In the genomic region with DNA sequence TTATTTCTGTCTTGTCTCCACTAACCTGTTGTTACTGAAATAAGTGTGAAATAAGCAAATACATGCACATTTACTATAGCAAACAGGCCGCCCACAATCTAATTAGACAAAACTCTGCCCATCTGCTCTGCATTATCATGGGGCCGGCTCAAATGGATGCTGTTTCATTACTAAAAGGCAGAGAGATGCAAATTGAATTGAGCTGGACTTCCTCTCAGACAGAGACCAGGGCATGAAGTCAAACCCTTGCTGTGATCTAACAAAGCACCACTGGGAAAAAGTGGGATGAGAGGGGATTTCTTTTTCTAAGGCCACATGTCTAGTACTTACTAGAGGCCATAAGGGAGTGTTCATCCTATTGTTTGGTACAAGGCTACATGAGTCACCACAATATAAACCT, we compare ENCODE assay signal across 30 cellular contexts.
DNase-seq lines count a peak whose midpoint lies in the region; ATAC-seq and TF ChIP-seq lines count a peak whose summit lies in the region.
"Had no signal": no experiment of that assay in that cellular context is flagged by ENCODE, and none has a peak within 500 bp of the region (broad histone marks: within the 10 kb centered on the region; RNA-seq: fewer than 3 reads in every experiment).

No MANE protein-coding gene starts in this region.

- no peaks in the 10 kb centered on the region for H3K27me3 ChIP-seq in osteoblast (ENCODE audit: insufficient read depth, low read length)
- H3K27me3 ChIP-seq in mammary epithelial cell (ENCODE audit: insufficient read depth, low read length) = no peaks in the 10 kb centered on the region
- H3K27me3 ChIP-seq: ovary, transverse colon had no signal

- H3K9ac ChIP-seq in mammary epithelial cell (ENCODE audit: insufficient read depth, low read length) = no peak overlapping the region
- H3K9ac ChIP-seq: GM23248 had no signal

- dilution Hi-C loops in mammary epithelial cell (cut with HindIII; ENCODE audit: low sequenced_read_pairs) = no loop called here

- 90% methylated on average over 2 of the region's 2 CpGs for WGBS in mammary epithelial cell (ENCODE audit: low coverage, missing lambda C conversion rate)

- H3K4me1 ChIP-seq in osteoblast (ENCODE audit: insufficient read depth, low read length) (no peaks in the 10 kb centered on the region), mammary epithelial cell (ENCODE audit: insufficient read depth, low read length) (no peaks in the 10 kb centered on the region)
- H3K4me1 ChIP-seq: lower lobe of right lung, SJCRH30, transverse colon had no signal

- POLR2A ChIA-PET in activated CD8-positive, alpha-beta T cell treated with anti-CD3 and anti-CD28 coated beads, Interleukin-2, amount 10 ng/mL, durations not matched to agents 7 days and 5 days (lab: Charles Lee) = no interaction called here

- in situ Hi-C loops in mammary epithelial cell (cut with MboI; ENCODE audit: low sequenced_read_pairs in 2 of 2) = no loop called here

- no peak overlapping the region for H3K27ac Mint-ChIP-seq in chondrocyte (ENCODE audit: unreplicated experiment)
- H3K27ac Mint-ChIP-seq in activated CD8-positive, alpha-beta T cell treated with anti-CD3 and anti-CD28 coated beads, Interleukin-2, amount 10 ng/mL, durations not matched to agents 7 days and 5 days = no peak overlapping the region
- H3K27ac Mint-ChIP-seq: activated CD4-positive, alpha-beta memory T cell treated with anti-CD3 and anti-CD28 coated beads for 36 hours; activated T-helper 17 cell treated with anti-CD3 and anti-CD28 coated beads, Interleukin-2, amount 50 U/mL, for 72 hours; CD4-positive, alpha-beta T cell; natural killer cell treated with Interleukin-12 subunit alpha and Interleukin-12 subunit beta and Interleukin-15 and Interleukin-18, amount 100 ng/mL, for 72 hours; T-helper 1 cell treated with Interleukin-12 subunit alpha and Interleukin-12 subunit beta and Interleukin-4 antibody, amounts not matched to agents 30 μg/mL and 1 μg/mL, for 36 hours had no signal

- H4K20me1 ChIP-seq in osteoblast (ENCODE audit: insufficient read depth, low read length) (no peaks in the 10 kb centered on the region), mammary epithelial cell (ENCODE audit: insufficient read depth, low read length) (no peaks in the 10 kb centered on the region)

- ATAC-seq in SK-N-SH treated with all-trans-retinoic acid at 6 μM for 48 hours = peak; percentile 93
- ATAC-seq in activated CD8-positive, alpha-beta T cell treated with anti-CD3 and anti-CD28 coated beads, Interleukin-2, amount 10 ng/mL, durations not matched to agents 7 days and 5 days = no peak
- ATAC-seq: activated T-helper 17 cell treated with anti-CD3 and anti-CD28 coated beads, Interleukin-2, amount 50 U/mL, for 72 hours; K562; lower lobe of right lung; mucosa of descending colon; natural killer cell treated with Interleukin-12 subunit alpha and Interleukin-12 subunit beta and Interleukin-15 and Interleukin-18, amount 100 ng/mL, for 72 hours; right cardiac atrium had no signal

- intact Hi-C loops in mammary epithelial cell (cut with micrococcal nuclease) = no loop called here

- no peaks in the 10 kb centered on the region for H3K4me1 Mint-ChIP-seq in chondrocyte (ENCODE audit: low read depth)
- H3K4me1 Mint-ChIP-seq in activated CD8-positive, alpha-beta T cell treated with anti-CD3 and anti-CD28 coated beads, Interleukin-2, amount 10 ng/mL, durations not matched to agents 7 days and 5 days (ENCODE audit: low read depth) = no peaks in the 10 kb centered on the region
- H3K4me1 Mint-ChIP-seq: activated T-helper 17 cell treated with anti-CD3 and anti-CD28 coated beads, Interleukin-2, amount 50 U/mL, for 72 hours had no signal

- no peaks in the 10 kb centered on the region for H3K36me3 Mint-ChIP-seq in chondrocyte (ENCODE audit: low read depth)
- no peaks in the 10 kb centered on the region for H3K36me3 Mint-ChIP-seq in activated CD8-positive, alpha-beta T cell treated with anti-CD3 and anti-CD28 coated beads, Interleukin-2, amount 10 ng/mL, durations not matched to agents 7 days and 5 days (ENCODE audit: low read depth)
- H3K36me3 Mint-ChIP-seq: activated CD4-positive, alpha-beta memory T cell treated with anti-CD3 and anti-CD28 coated beads for 36 hours; natural killer cell treated with Interleukin-12 subunit alpha and Interleukin-12 subunit beta and Interleukin-15 and Interleukin-18, amount 100 ng/mL, for 72 hours had no signal

- no peak for TF ChIP-seq CTCF in osteoblast (IDR thresholded peaks at IDR 0.05; ENCODE audit: extremely low read depth, low read depth, low read length)
- no peak for TF ChIP-seq CTCF in chondrocyte (IDR thresholded peaks at IDR 0.05)
- TF ChIP-seq CTCF in mammary epithelial cell (conservative IDR thresholded peaks at IDR 0.05 in 1 of 2, IDR thresholded peaks at IDR 0.05 in 1 of 2; ENCODE audit: extremely low read depth in 1 of 2, insufficient read depth in 1 of 2, low read depth in 1 of 2, low read length in 2 of 2) = no peak

- H3K36me3 ChIP-seq in osteoblast (ENCODE audit: insufficient read depth, low read length) = no peaks in the 10 kb centered on the region
- no peaks in the 10 kb centered on the region for H3K36me3 ChIP-seq in mammary epithelial cell (ENCODE audit: insufficient read depth, low read length)
- H3K36me3 ChIP-seq: lower lobe of right lung, ovary, SJCRH30, transverse colon had no signal

- H3K4me2 ChIP-seq in osteoblast (ENCODE audit: insufficient read depth, low read length) (no peak overlapping the region), mammary epithelial cell (ENCODE audit: insufficient read depth, low read depth, low read length) (no peak overlapping the region)

- no peak overlapping the region for H2AFZ ChIP-seq in osteoblast (ENCODE audit: low read length)
- H2AFZ ChIP-seq in mammary epithelial cell (ENCODE audit: low read depth, low read length) = no peak overlapping the region
- H2AFZ ChIP-seq: GM23248 had no signal

- no TSS peak for BruUV-seq in mammary epithelial cell (replicated peaks; lab: Mats Ljungman, UMichigan)

- DNase-seq in NCI-H1105 treated with DMSO at 0.1 percent for 48 hours (lab: John Stamatoyannopoulos, UW) = peak; percentile 35
- DNase-seq in NCI-H1105 (lab: John Stamatoyannopoulos, UW) = no peak
- peak; percentile 80 for DNase-seq in NCI-H345 (lab: John Stamatoyannopoulos, UW)
- peak; percentile 27 for DNase-seq in osteoblast (ENCODE audit: insufficient read length, low spot score, missing footprints)
- no peak for DNase-seq in chondrocyte (ENCODE audit: low spot score)
- no peak for DNase-seq in activated CD8-positive, alpha-beta T cell treated with anti-CD3 and anti-CD28 coated beads, Interleukin-2, amount 10 ng/mL, durations not matched to agents 7 days and 5 days
- no peak for DNase-seq in mammary epithelial cell
- DNase-seq: 8988T; activated CD4-positive, alpha-beta memory T cell treated with anti-CD3 and anti-CD28 coated beads for 36 hours; activated CD4-positive, CD25-positive, alpha-beta regulatory T cell treated with anti-CD3 and anti-CD28 coated beads, Interleukin-2, amount 50 U/mL, for 72 hours; activated CD8-positive, alpha-beta memory T cell treated with anti-CD3 and anti-CD28 coated beads, Interleukin-2, amount 50 U/mL, for 48 hours; activated naive CD4-positive, alpha-beta T cell treated with anti-CD3 and anti-CD28 coated beads, Interleukin-2, amount 50 U/mL, for 16 hours; CD4-positive, alpha-beta T cell; effector CD8-positive, alpha-beta T cell; GM23248; head of caudate nucleus; lower lobe of right lung; mucosa of descending colon; NCI-H1417 treated with DMSO at 0.1 percent for 48 hours; NK-92 treated with Interleukin-12 subunit alpha and Interleukin-12 subunit beta, amount 100 ng/mL, for 24 hours; ovary; right cardiac atrium; SJCRH30; stimulated activated CD4-positive, alpha-beta T cell treated with anti-CD3 and anti-CD28 coated beads, Interleukin-2, amount 100 ng/mL, for 48 hours; transverse colon had no signal

- no peak overlapping the region for H3K27ac ChIP-seq in osteoblast (ENCODE audit: low read depth, low read length)
- no peak overlapping the region for H3K27ac ChIP-seq in mammary epithelial cell (ENCODE audit: insufficient read depth, low read depth, low read length)
- H3K27ac ChIP-seq: GM23248, lower lobe of right lung, ovary, SJCRH30, transverse colon had no signal

- H3K27me3 Mint-ChIP-seq in chondrocyte (ENCODE audit: low read depth) = peaks cover 13% of the 10 kb centered on the region
- no peaks in the 10 kb centered on the region for H3K27me3 Mint-ChIP-seq in activated CD8-positive, alpha-beta T cell treated with anti-CD3 and anti-CD28 coated beads, Interleukin-2, amount 10 ng/mL, durations not matched to agents 7 days and 5 days (ENCODE audit: low read depth)
- H3K27me3 Mint-ChIP-seq: activated CD4-positive, alpha-beta memory T cell treated with anti-CD3 and anti-CD28 coated beads for 36 hours; activated T-helper 17 cell treated with anti-CD3 and anti-CD28 coated beads, Interleukin-2, amount 50 U/mL, for 72 hours; CD4-positive, alpha-beta T cell; natural killer cell treated with Interleukin-12 subunit alpha and Interleukin-12 subunit beta and Interleukin-15 and Interleukin-18, amount 100 ng/mL, for 72 hours had no signal

- CTCF ChIA-PET in activated CD8-positive, alpha-beta T cell treated with anti-CD3 and anti-CD28 coated beads, Interleukin-2, amount 10 ng/mL, durations not matched to agents 7 days and 5 days (lab: Charles Lee) = no interaction called here
- CTCF ChIA-PET in mammary epithelial cell (lab: Charles Lee; ENCODE audit: low non-redundant PET) = no interaction called here

- no peak overlapping the region for H3K4me3 ChIP-seq in osteoblast (ENCODE audit: insufficient read depth, low read length)
- no peak overlapping the region for H3K4me3 ChIP-seq in mammary epithelial cell (replicated peaks in 1 of 3; ENCODE audit: insufficient read depth in 1 of 3, low read depth in 2 of 3, low read length in 3 of 3)
- H3K4me3 ChIP-seq: GM23248, K562, lower lobe of right lung, mucosa of descending colon, ovary, SJCRH30, transverse colon had no signal

- H3K9me3 Mint-ChIP-seq in chondrocyte (ENCODE audit: low read depth) = no peaks in the 10 kb centered on the region
- no peaks in the 10 kb centered on the region for H3K9me3 Mint-ChIP-seq in activated CD8-positive, alpha-beta T cell treated with anti-CD3 and anti-CD28 coated beads, Interleukin-2, amount 10 ng/mL, durations not matched to agents 7 days and 5 days (ENCODE audit: insufficient read depth)
- H3K9me3 Mint-ChIP-seq: activated CD4-positive, alpha-beta memory T cell treated with anti-CD3 and anti-CD28 coated beads for 36 hours; activated T-helper 17 cell treated with anti-CD3 and anti-CD28 coated beads, Interleukin-2, amount 50 U/mL, for 72 hours; T-helper 1 cell treated with Interleukin-12 subunit alpha and Interleukin-12 subunit beta and Interleukin-4 antibody, amounts not matched to agents 30 μg/mL and 1 μg/mL, for 36 hours had no signal

- no peak overlapping the region for H3K4me3 Mint-ChIP-seq in chondrocyte (ENCODE audit: unreplicated experiment)
- H3K4me3 Mint-ChIP-seq in activated CD8-positive, alpha-beta T cell treated with anti-CD3 and anti-CD28 coated beads, Interleukin-2, amount 10 ng/mL, durations not matched to agents 7 days and 5 days = no peak overlapping the region
- H3K4me3 Mint-ChIP-seq: activated CD4-positive, alpha-beta memory T cell treated with anti-CD3 and anti-CD28 coated beads for 36 hours; activated T-helper 17 cell treated with anti-CD3 and anti-CD28 coated beads, Interleukin-2, amount 50 U/mL, for 72 hours; CD4-positive, alpha-beta T cell; natural killer cell treated with Interleukin-12 subunit alpha and Interleukin-12 subunit beta and Interleukin-15 and Interleukin-18, amount 100 ng/mL, for 72 hours; T-helper 1 cell treated with Interleukin-12 subunit alpha and Interleukin-12 subunit beta and Interleukin-4 antibody, amounts not matched to agents 30 μg/mL and 1 μg/mL, for 36 hours had no signal

- no peaks in the 10 kb centered on the region for H3K79me2 ChIP-seq in osteoblast (ENCODE audit: insufficient read depth, low read length)
- H3K79me2 ChIP-seq in mammary epithelial cell (ENCODE audit: insufficient read depth, low read length) = no peaks in the 10 kb centered on the region

- H3K9me3 ChIP-seq in osteoblast (ENCODE audit: low read depth, low read length) (peaks cover 2% of the 10 kb centered on the region), mammary epithelial cell (replicated peaks; ENCODE audit: insufficient read depth, low read length) (no peaks in the 10 kb centered on the region)
- H3K9me3 ChIP-seq: lower lobe of right lung, mucosa of descending colon, ovary, SJCRH30, transverse colon had no signal

Comparison
In these comparisons a context has a peak if more than half of its experiments do, and no peak if none do; other contexts are left out.
1. DNase-seq: peak in NCI-H1105 treated with DMSO at 0.1 percent for 48 hours (single experiment), NCI-H345 (single experiment) and osteoblast (single experiment); none in NCI-H1105 (single experiment), chondrocyte (single experiment), activated CD8-positive, alpha-beta T cell treated with anti-CD3 and anti-CD28 coated beads, Interleukin-2, amount 10 ng/mL, durations not matched to agents 7 days and 5 days (single experiment) and mammary epithelial cell (single experiment).